8 cellular contexts compared by ENCODE assay signal in the genomic region with DNA sequence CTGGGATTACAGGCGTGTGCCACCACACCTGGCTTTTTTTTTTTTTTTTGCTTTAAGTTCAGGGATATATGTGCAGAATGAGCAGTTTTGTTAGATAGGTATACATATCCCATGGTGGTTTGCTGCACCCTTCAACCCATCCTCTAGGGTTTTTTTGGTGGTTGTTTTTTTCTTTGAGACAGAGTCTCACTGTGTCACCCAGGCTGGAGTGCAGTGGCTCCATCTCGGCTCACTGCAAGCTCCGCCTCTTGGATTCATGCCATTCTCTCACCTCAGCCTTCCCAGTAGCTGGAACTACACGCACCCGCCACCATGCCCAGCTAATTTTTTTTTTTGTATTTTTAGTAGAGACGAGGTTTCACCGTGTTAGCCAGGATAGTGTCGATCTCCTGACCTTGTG. TPM values are rescaled to one million over a fixed set of nuclear protein-coding genes. Genes with fewer than 3 reads are reported as not detected.
DNase-seq lines count a peak whose midpoint lies in the region; TF ChIP-seq lines count a peak whose summit lies in the region.
"Not testable (repeated sequence)": the region's sequence is repeated elsewhere in the genome, so short reads cannot be mapped to it uniquely, and the experiment has no call there.

No MANE protein-coding gene starts in this region.

- peaks cover 19% of the 10 kb centered on the region for H3K4me1 ChIP-seq in A673 (ENCODE audit: insufficient read depth, low read length, poor library complexity, severe bottlenecking)

- H3K4me1 Mint-ChIP-seq in osteocyte (ENCODE audit: unreplicated experiment) = peaks cover 37% of the 10 kb centered on the region

- H3K27ac ChIP-seq in A673 (ENCODE audit: low read depth, low read length, poor library complexity, severe bottlenecking) = not testable (repeated sequence)
- peak overlapping the region; percentile 23 for H3K27ac ChIP-seq in brain microvascular endothelial cell

- intact Hi-C loops in A673 (cut with micrococcal nuclease; ENCODE audit: unreplicated experiment) = not testable (repeated sequence)

- not testable (repeated sequence) for H3K9me3 Mint-ChIP-seq in osteocyte (ENCODE audit: unreplicated experiment)

- not testable (repeated sequence) for H3K9me3 ChIP-seq in A673 (ENCODE audit: low read depth, low read length, poor library complexity, severe bottlenecking)

- H3K36me3 Mint-ChIP-seq in osteocyte (ENCODE audit: unreplicated experiment) = not testable (repeated sequence)

- peaks cover 17% of the 10 kb centered on the region for H3K36me3 ChIP-seq in A673 (ENCODE audit: insufficient read depth, low read length, poor library complexity, severe bottlenecking)
- H3K36me3 ChIP-seq in brain microvascular endothelial cell (replicated peaks) = peaks cover 10% of the 10 kb centered on the region

- CTCF ChIA-PET in A673 (lab: Charles Lee) = not testable (repeated sequence)

- peak; percentile 35 for DNase-seq in A673 (ENCODE audit: low spot score)
- DNase-seq in ELR (ENCODE audit: low read depth) = peak; percentile 21
- peak; percentile 32 to 70 (median 34) for DNase-seq in NCI-H1417 (lab: John Stamatoyannopoulos, UW)
- peak; percentile 8 to 48 for DNase-seq in NCI-H526 (lab: John Stamatoyannopoulos, UW)
- peak; percentile 53 for DNase-seq in SK-MEL-5 (ENCODE audit: low read depth, low spot score)
- DNase-seq in brain microvascular endothelial cell; osteocyte (ENCODE audit: extremely low spot score, unreplicated experiment): not testable (repeated sequence)
- peak; percentile 59 for DNase-seq in kidney tubule cell (ENCODE audit: low spot score)

- TF ChIP-seq CTCF in A673 (conservative IDR thresholded peaks at IDR 0.05; ENCODE audit: low read depth, low read length); brain microvascular endothelial cell (IDR thresholded peaks at IDR 0.05; ENCODE audit: low read depth, low read length, missing control alignments); osteocyte (IDR thresholded peaks at IDR 0.05): not testable (repeated sequence)

- BruUV-seq in A673 (replicated peaks; lab: Mats Ljungman, UMichigan) = not testable (repeated sequence)

- not testable (repeated sequence) for H3K27me3 Mint-ChIP-seq in osteocyte (ENCODE audit: unreplicated experiment)

- in situ Hi-C loops in SK-MEL-5 (cut with HindIII; ENCODE audit: low pct_unique_long_range_greater_than_20kb, low sequenced_read_pairs); brain microvascular endothelial cell (cut with HindIII; ENCODE audit: low pct_ligation_motif_present, low sequenced_read_pairs): not testable (repeated sequence)

- peak overlapping the region; percentile 64 for H3K27ac Mint-ChIP-seq in osteocyte (ENCODE audit: unreplicated experiment)

- H3K4me3 ChIP-seq in A673 (ENCODE audit: low read depth, low read length, poor library complexity, severe bottlenecking); brain microvascular endothelial cell (ENCODE audit: low read depth, low read length): not testable (repeated sequence)

- not testable (repeated sequence) for H3K27me3 ChIP-seq in A673 (replicated peaks; ENCODE audit: insufficient read depth, low read depth, low read length, poor library complexity); brain microvascular endothelial cell (replicated peaks)

- POLR2A ChIA-PET in A673 (lab: Charles Lee; ENCODE audit: low non-redundant PET) = not testable (repeated sequence)

- H3K4me3 Mint-ChIP-seq in osteocyte (ENCODE audit: unreplicated experiment) = not testable (repeated sequence)

RNA-seq across cellular contexts. Expression of gene PSPH, which starts 2.5 kb away (rescaled TPM):
- total RNA-seq in A673 (2021) (59.0 and 83.8 TPM in 2 replicates), osteocyte (31.0 and 33.6 TPM in 2 replicates)
- total RNA-seq in SK-MEL-5 (2014; rRNA removed; shearing (Covaris generic)) = 357 and 414 TPM in 2 replicates
- polyA plus RNA-seq in SK-MEL-5 (2015; cell fraction: cytosol; rRNA removed) = 418 and 459 TPM in 2 replicates
- 97.6 and 113 TPM in 2 replicates for polyA plus RNA-seq in SK-MEL-5 (2015; cell fraction: nucleus; rRNA removed)

RNA-seq across cellular contexts. Expression of gene CCT6A, which starts 2.8 kb away (rescaled TPM):
- total RNA-seq in A673 (2021) = 321 and 359 TPM in 2 replicates
- total RNA-seq in SK-MEL-5 (2014; rRNA removed; shearing (Covaris generic)) = 710 and 744 TPM in 2 replicates
- 386 and 462 TPM in 2 replicates for polyA plus RNA-seq in SK-MEL-5 (2015; cell fraction: cytosol; rRNA removed)
- polyA plus RNA-seq in SK-MEL-5 (2015; cell fraction: nucleus; rRNA removed) = 727 and 824 TPM in 2 replicates
- total RNA-seq in osteocyte = 107 and 109 TPM in 2 replicates

RNA-seq across cellular contexts. Expression of gene SUMF2, which starts 15.3 kb away (rescaled TPM):
- total RNA-seq in A673 (2021) (157 and 159 TPM in 2 replicates), osteocyte (202 and 208 TPM in 2 replicates)
- total RNA-seq in SK-MEL-5 (2014; rRNA removed; shearing (Covaris generic)) = 559 and 567 TPM in 2 replicates
- 896 and 928 TPM in 2 replicates for polyA plus RNA-seq in SK-MEL-5 (2015; cell fraction: cytosol; rRNA removed)
- 565 and 634 TPM in 2 replicates for polyA plus RNA-seq in SK-MEL-5 (2015; cell fraction: nucleus; rRNA removed)

RNA-seq across cellular contexts. Expression of gene PHKG1, which starts 44.0 kb away (rescaled TPM):
- 2.0 and 2.3 TPM in 2 replicates for total RNA-seq in A673 (2021)
- 0.67 and 1.9 TPM in 2 replicates for total RNA-seq in SK-MEL-5 (2014; rRNA removed; shearing (Covaris generic))
- polyA plus RNA-seq in SK-MEL-5 (2015; cell fraction: cytosol; rRNA removed) = 0.18 and 0.56 TPM in 2 replicates
- 2.8 and 6.2 TPM in 2 replicates for polyA plus RNA-seq in SK-MEL-5 (2015; cell fraction: nucleus; rRNA removed)
- total RNA-seq in osteocyte = 0.99 and 1.1 TPM in 2 replicates

RNA-seq across cellular contexts. Expression of gene CHCHD2, which starts 57.5 kb away (rescaled TPM):
- total RNA-seq in A673 (2021) (494 and 533 TPM in 2 replicates), osteocyte (228 and 237 TPM in 2 replicates)
- 754 and 796 TPM in 2 replicates for total RNA-seq in SK-MEL-5 (2014; rRNA removed; shearing (Covaris generic))
- polyA plus RNA-seq in SK-MEL-5 (2015; cell fraction: cytosol; rRNA removed) = 688 and 856 TPM in 2 replicates
- polyA plus RNA-seq in SK-MEL-5 (2015; cell fraction: nucleus; rRNA removed) = 109 and 131 TPM in 2 replicates
